In genomic region chr9:109967651-109968331, GRCh38 we compare ENCODE assay signal across 8 cellular contexts.
DNase-seq lines count a peak whose midpoint lies in the region; ATAC-seq and TF ChIP-seq lines count a peak whose summit lies in the region.

No MANE protein-coding gene starts in this region.

- peak overlapping the region; percentile 64 for H3K27ac ChIP-seq in lower lobe of right lung

- no peaks in the 10 kb centered on the region for H3K27me3 ChIP-seq in lower lobe of right lung (ENCODE audit: low read depth)

- no peak for TF ChIP-seq CTCF in lower lobe of right lung (IDR thresholded peaks at IDR 0.05)
- no peak for TF ChIP-seq CTCF in type B pancreatic cell (conservative IDR thresholded peaks at IDR 0.05)

- H3K9me3 ChIP-seq in lower lobe of right lung, result no peaks in the 10 kb centered on the region

- peak; percentile 40 for TF ChIP-seq POLR2A in GM18505 (IDR thresholded peaks at IDR 0.05; ENCODE audit: borderline replicate concordance, extremely low read depth, insufficient read depth, insufficient read length)

- H3K4me1 ChIP-seq in lower lobe of right lung, result peaks cover 48% of the 10 kb centered on the region

- intact Hi-C loops in lower lobe of right lung (cut with DNase I), result no loop called here

- H3K9me3 Mint-ChIP-seq in type B pancreatic cell, result no peaks in the 10 kb centered on the region

- DNase-seq in MV-4-11 (lab: John Stamatoyannopoulos, UW) (peak; percentile 94), lower lobe of right lung (no peak), NK-92 (lab: John Stamatoyannopoulos, UW; ENCODE audit: unreplicated experiment) (no peak), type B pancreatic cell (ENCODE audit: extremely low spot score, unreplicated experiment) (no peak), germinal center (ENCODE audit: low spot score) (no peak), NCI-H2227 treated with DMSO at 0.1 percent for 48 hours (lab: John Stamatoyannopoulos, UW) (no peak)

- no peak overlapping the region for H3K27ac Mint-ChIP-seq in type B pancreatic cell

- no peaks in the 10 kb centered on the region for H3K36me3 ChIP-seq in lower lobe of right lung

- H3K4me1 Mint-ChIP-seq in type B pancreatic cell (ENCODE audit: unreplicated experiment), result peaks cover 12% of the 10 kb centered on the region

- no peak overlapping the region for H3K4me3 Mint-ChIP-seq in type B pancreatic cell

- H3K4me3 ChIP-seq in lower lobe of right lung, result no peak overlapping the region

- no peaks in the 10 kb centered on the region for H3K36me3 Mint-ChIP-seq in type B pancreatic cell

- peaks cover 4% of the 10 kb centered on the region for H3K27me3 Mint-ChIP-seq in type B pancreatic cell

- peak; percentile 31 for ATAC-seq in GM18505 (IDR thresholded peaks at IDR 0.05; ENCODE audit: unreplicated experiment)
- peak; percentile 42 for ATAC-seq in GM21529 (IDR thresholded peaks at IDR 0.05; ENCODE audit: unreplicated experiment)
- no peak for ATAC-seq in lower lobe of right lung

Comparison
In these comparisons a context has a peak if more than half of its experiments do, and no peak if none do; other contexts are left out.
1. ATAC-seq: peak in GM18505 (single experiment) and GM21529 (single experiment); none in lower lobe of right lung (0 of 2).